8 cellular contexts compared by ENCODE assay signal in genomic region chr6:29753309-29753644, GRCh38. TPM values are rescaled to one million over a fixed set of nuclear protein-coding genes. Genes with fewer than 3 reads are reported as not detected.
DNase-seq lines count a peak whose midpoint lies in the region; ATAC-seq, FAIRE-seq and TF ChIP-seq lines count a peak whose summit lies in the region.

No MANE protein-coding gene starts in this region.

- no peaks in the 10 kb centered on the region for H3K27me3 ChIP-seq in CD8-positive, alpha-beta T cell (ENCODE audit: insufficient read depth, low read length)
- H3K27me3 ChIP-seq in parathyroid adenoma (ENCODE audit: control insufficient read depth, insufficient read depth, low read length), result no peaks in the 10 kb centered on the region

- peak overlapping the region; percentile 87 for H2AFZ ChIP-seq in parathyroid adenoma

- no peak for DNase-seq in CD8-positive, alpha-beta T cell
- DNase-seq in RWPE1 (ENCODE audit: low spot score) (no peak), epithelial cell of esophagus (ENCODE audit: low read depth) (no peak), inferior parietal cortex (ENCODE audit: extremely low spot score) (no peak), GM12892 (ENCODE audit: insufficient read length) (no peak), RKO (ENCODE audit: low spot score) (no peak), NCI-H1694 (lab: John Stamatoyannopoulos, UW) (no peak)

- TF ChIP-seq POLR2A in GM12892 (IDR thresholded peaks at IDR 0.05; ENCODE audit: low read depth, low read length), result no peak

- H3K4me3 Mint-ChIP-seq in CD8-positive, alpha-beta T cell, result peak overlapping the region; percentile 96

- H3K4me1 Mint-ChIP-seq in CD8-positive, alpha-beta T cell (ENCODE audit: low read depth), result peaks cover 35% of the 10 kb centered on the region

- ATAC-seq in CD8-positive, alpha-beta T cell, result no peak

- peaks cover 15% of the 10 kb centered on the region for H3K4me1 ChIP-seq in CD8-positive, alpha-beta T cell (ENCODE audit: insufficient read depth, low read length)
- H3K4me1 ChIP-seq in parathyroid adenoma, result peaks cover 4% of the 10 kb centered on the region

- H3K9me3 ChIP-seq in CD8-positive, alpha-beta T cell (ENCODE audit: low read length), result no peaks in the 10 kb centered on the region
- no peaks in the 10 kb centered on the region for H3K9me3 ChIP-seq in parathyroid adenoma (ENCODE audit: control insufficient read depth, low read length)

- no peaks in the 10 kb centered on the region for H3K79me2 ChIP-seq in parathyroid adenoma

- FAIRE-seq in GM12892 (lab: Jason Lieb, UNC), result no peak

- no peak overlapping the region for H3K27ac ChIP-seq in CD8-positive, alpha-beta T cell (ENCODE audit: low read depth, low read length)
- H3K27ac ChIP-seq in RWPE1 (peak overlapping the region; percentile 93), parathyroid adenoma (peak overlapping the region; percentile 63)

- peak overlapping the region; percentile 74 for H3K4me3 ChIP-seq in CD8-positive, alpha-beta T cell (ENCODE audit: low read depth, low read length)
- H3K4me3 ChIP-seq in epithelial cell of esophagus (ENCODE audit: low read length) (peak overlapping the region; percentile 65), parathyroid adenoma (ENCODE audit: low read depth, low read length) (peak overlapping the region; percentile 71)

- H3K9ac ChIP-seq in parathyroid adenoma, result no peak overlapping the region

- H3K9me3 Mint-ChIP-seq in CD8-positive, alpha-beta T cell, result no peaks in the 10 kb centered on the region

- peak overlapping the region; percentile 79 for H3K4me2 ChIP-seq in parathyroid adenoma (ENCODE audit: low read length)

- peaks cover 7% of the 10 kb centered on the region for H3K36me3 Mint-ChIP-seq in CD8-positive, alpha-beta T cell

- no peaks in the 10 kb centered on the region for H3K27me3 Mint-ChIP-seq in CD8-positive, alpha-beta T cell (ENCODE audit: low read depth)

- H3K36me3 ChIP-seq in CD8-positive, alpha-beta T cell (ENCODE audit: insufficient read depth, low read length), result no peaks in the 10 kb centered on the region
- H3K36me3 ChIP-seq in parathyroid adenoma (ENCODE audit: control insufficient read depth, insufficient read depth, low read length), result no peaks in the 10 kb centered on the region

- POLR2A ChIA-PET in CD8-positive, alpha-beta T cell (lab: Charles Lee), result interaction anchor here (1.0 to 1.7 kb wide), 4 partner anchors 15 to 44 kb away, joined by 3 to 7 read pairs (median 5); no protein-coding TSS in a partner anchor
- POLR2A ChIA-PET in RWPE1 (lab: Yijun Ruan, JAX; ENCODE audit: low non-redundant PET), result no interaction called here

- CTCF ChIA-PET in CD8-positive, alpha-beta T cell (lab: Charles Lee), result interaction anchor here (0.7 to 8.7 kb wide), 20 partner anchors 9 to 99 kb away, joined by 3 to 184 read pairs (median 3); partner anchors contain the start of gene HLA-F
- CTCF ChIA-PET in RWPE1 (lab: Yijun Ruan, JAX), result interaction anchor here (0.7 to 1.4 kb wide), 5 partner anchors 10 to 640 kb away, joined by 3 to 4 read pairs (median 3); no protein-coding TSS in a partner anchor

- TF ChIP-seq CTCF in CD8-positive, alpha-beta T cell (IDR thresholded peaks at IDR 0.05), result peak; percentile 52
- peak; percentile 57; the same call in 1 of the 2 replicates for TF ChIP-seq CTCF in RWPE1 (conservative IDR thresholded peaks at IDR 0.05; ENCODE audit: low read depth)
- no peak for TF ChIP-seq CTCF in epithelial cell of esophagus (IDR thresholded peaks at IDR 0.05; ENCODE audit: insufficient read depth, low read depth, low read length, missing control alignments)
- no peak for TF ChIP-seq CTCF in parathyroid adenoma (IDR thresholded peaks at IDR 0.05)

- H3K27ac Mint-ChIP-seq in CD8-positive, alpha-beta T cell, result peak overlapping the region; percentile 92

- intact Hi-C loops in CD8-positive, alpha-beta T cell (cut with DNase I, micrococcal nuclease), result loop anchor here (1.0 to 10.0 kb wide), 7 partner anchors 15 to 314 kb away; partner anchors contain the start of gene PPP1R11 (in 1 of the 2)

RNA-seq across cellular contexts. Expression of gene HLA-F, which starts 30.0 kb away (rescaled TPM):
- total RNA-seq in CD8-positive, alpha-beta T cell, result 100 to 1,000 TPM; 378 to 382 TPM
- 413 TPM for polyA plus RNA-seq in GM12892 (2012; ENCODE audit: missing spikeins)

Comparison
In these comparisons a context has a peak if more than half of its experiments do, and no peak if none do; other contexts are left out.
1. CTCF ChIP-seq: peak in CD8-positive, alpha-beta T cell (single experiment) and RWPE1 (single experiment); none in epithelial cell of esophagus (single experiment) and parathyroid adenoma (single experiment).
2. Peak in every context shown above with its lines, with median percentiles within 50 percentile points of each other: H3K4me3 ChIP-seq.